Comparison of ENCODE assay signal across 16 cellular contexts in the genomic region with DNA sequence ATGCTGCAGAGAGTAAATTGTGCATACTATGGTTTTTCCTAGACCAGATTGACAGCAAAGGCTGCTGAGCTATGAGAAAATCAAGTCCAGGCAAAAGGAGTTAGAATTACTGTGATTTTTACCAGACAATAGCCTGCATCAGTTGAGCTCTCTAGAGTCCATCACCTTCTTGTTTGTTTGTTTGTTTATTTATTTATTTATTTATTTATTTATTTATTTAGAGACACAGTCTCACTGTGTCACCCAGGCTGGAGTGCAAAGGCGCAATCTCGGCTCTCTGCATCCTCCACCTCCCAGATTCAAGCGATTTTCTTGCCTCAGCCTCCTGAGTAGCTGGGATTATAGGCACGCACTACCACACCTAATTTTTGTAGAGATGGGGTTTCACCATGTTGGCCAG. TPM values are rescaled to one million over a fixed set of nuclear protein-coding genes. Genes with fewer than 3 reads are reported as not detected.
DNase-seq lines count a peak whose midpoint lies in the region; ATAC-seq and TF ChIP-seq lines count a peak whose summit lies in the region.
"Had no signal": no experiment of that assay in that cellular context is flagged by ENCODE, and none has a peak within 500 bp of the region (broad histone marks: within the 10 kb centered on the region; RNA-seq: fewer than 3 reads in every experiment).

No MANE protein-coding gene starts in this region.

- TF ChIP-seq POLR2A in stomach (IDR thresholded peaks at IDR 0.05) = no peak

- TF ChIP-seq CTCF in left ventricle myocardium inferior (IDR thresholded peaks at IDR 0.05; ENCODE audit: borderline replicate concordance) (no peak), VCaP (conservative IDR thresholded peaks at IDR 0.05) (no peak), stomach (IDR thresholded peaks at IDR 0.05) (no peak)

- intact Hi-C loops in left ventricle myocardium inferior (cut with micrococcal nuclease) (no loop called here), left ventricle myocardium superior (cut with micrococcal nuclease) (no loop called here), stomach (cut with DNase I; ENCODE audit: low total_unique reads) (no loop called here)

- H3K4me3 ChIP-seq in left ventricle myocardium inferior (no peak overlapping the region), stomach (no peak overlapping the region)
- H3K4me3 ChIP-seq: BLaER1 treated with 17β-estradiol and CSF1 and Interleukin-3, amounts not matched to agents 10 nM and 100 nM; GM12878 had no signal

- peaks cover 28% of the 10 kb centered on the region for H3K4me1 ChIP-seq in left ventricle myocardium inferior
- H3K4me1 ChIP-seq in stomach = peaks cover 13 to 27% (median 23%) of the 10 kb centered on the region in 4 donors

- WGBS in stomach, 5 donors = 92 to 97% (median 94%) methylated on average over 4 of the region's 4 CpGs

- H3K27ac Mint-ChIP-seq in activated CD8-positive, alpha-beta memory T cell treated with anti-CD3 and anti-CD28 coated beads, Interleukin-2, amount 10 ng/mL, durations not matched to agents 7 days and 5 days = no peak overlapping the region
- H3K27ac Mint-ChIP-seq: B cell; CD8-positive, alpha-beta T cell had no signal

- H3K4me1 Mint-ChIP-seq in activated CD8-positive, alpha-beta memory T cell treated with anti-CD3 and anti-CD28 coated beads, Interleukin-2, amount 10 ng/mL, durations not matched to agents 7 days and 5 days = peaks cover 4% of the 10 kb centered on the region

- no peaks in the 10 kb centered on the region for H3K36me3 Mint-ChIP-seq in activated CD8-positive, alpha-beta memory T cell treated with anti-CD3 and anti-CD28 coated beads, Interleukin-2, amount 10 ng/mL, durations not matched to agents 7 days and 5 days
- H3K36me3 Mint-ChIP-seq: CD8-positive, alpha-beta T cell had no signal

- TF ChIP-seq EP300 in stomach (IDR thresholded peaks at IDR 0.05) = no peak

- H3K27ac ChIP-seq in left ventricle myocardium inferior (replicated peaks) (peak overlapping the region; percentile 51), VCaP (peak overlapping the region; percentile 30), stomach (peak overlapping the region in 3 of 5 donors; percentile 31 to 71 (median 43))
- H3K27ac ChIP-seq: BLaER1 treated with 17β-estradiol and CSF1 and Interleukin-3, amounts not matched to agents 10 nM and 100 nM had no signal

- no peak overlapping the region for H3K4me3 Mint-ChIP-seq in activated CD8-positive, alpha-beta memory T cell treated with anti-CD3 and anti-CD28 coated beads, Interleukin-2, amount 10 ng/mL, durations not matched to agents 7 days and 5 days
- H3K4me3 Mint-ChIP-seq: B cell; CD8-positive, alpha-beta T cell had no signal

- H3K27me3 Mint-ChIP-seq in activated CD8-positive, alpha-beta memory T cell treated with anti-CD3 and anti-CD28 coated beads, Interleukin-2, amount 10 ng/mL, durations not matched to agents 7 days and 5 days = peaks cover 8% of the 10 kb centered on the region
- H3K27me3 Mint-ChIP-seq: B cell had no signal

- H3K9me3 ChIP-seq in left ventricle myocardium inferior (replicated peaks) (no peaks in the 10 kb centered on the region), stomach (no peaks in the 10 kb centered on the region)
- H3K9me3 ChIP-seq: BLaER1 treated with 17β-estradiol and CSF1 and Interleukin-3, amounts not matched to agents 10 nM and 100 nM had no signal

- no peaks in the 10 kb centered on the region for H3K9me3 Mint-ChIP-seq in activated CD8-positive, alpha-beta memory T cell treated with anti-CD3 and anti-CD28 coated beads, Interleukin-2, amount 10 ng/mL, durations not matched to agents 7 days and 5 days (ENCODE audit: low read depth)
- H3K9me3 Mint-ChIP-seq: CD8-positive, alpha-beta T cell had no signal

- ATAC-seq in left ventricle myocardium superior = no peak
- no peak for ATAC-seq in activated CD8-positive, alpha-beta memory T cell treated with anti-CD3 and anti-CD28 coated beads, Interleukin-2, amount 10 ng/mL, durations not matched to agents 7 days and 5 days
- ATAC-seq: CD8-positive, alpha-beta T cell; GM12878; HCT116 had no signal

- CTCF ChIA-PET in activated CD8-positive, alpha-beta memory T cell treated with anti-CD3 and anti-CD28 coated beads, Interleukin-2, amount 10 ng/mL, durations not matched to agents 7 days and 5 days (lab: Charles Lee) = interaction anchor here (1.0 kb wide), 1 partner anchor 24 kb away, joined by 3 read pairs; a partner anchor contains a TSS

- no peaks in the 10 kb centered on the region for H3K27me3 ChIP-seq in left ventricle myocardium inferior (ENCODE audit: low read depth)
- no peaks in the 10 kb centered on the region for H3K27me3 ChIP-seq in stomach
- H3K27me3 ChIP-seq: BLaER1 treated with 17β-estradiol and CSF1 and Interleukin-3, amounts not matched to agents 10 nM and 100 nM had no signal

- no peak for DNase-seq in left ventricle myocardium inferior
- no peak for DNase-seq in left ventricle myocardium superior
- no peak for DNase-seq in stomach
- no peak for DNase-seq in T-helper 2 cell
- DNase-seq in activated CD8-positive, alpha-beta memory T cell treated with anti-CD3 and anti-CD28 coated beads, Interleukin-2, amount 10 ng/mL, durations not matched to agents 7 days and 5 days = no peak
- no peak for DNase-seq in NCI-H82 (lab: John Stamatoyannopoulos, UW)
- DNase-seq: 8988T; Calu3; CD8-positive, alpha-beta T cell; GOT3; H7 had no signal

- H3K36me3 ChIP-seq in left ventricle myocardium inferior (no peaks in the 10 kb centered on the region), stomach (no peaks in the 10 kb centered on the region)
- H3K36me3 ChIP-seq: BLaER1 treated with 17β-estradiol and CSF1 and Interleukin-3, amounts not matched to agents 10 nM and 100 nM had no signal

RNA-seq across cellular contexts. Expression of a gene that starts 24.2 kb away (rescaled TPM):
- total RNA-seq in left ventricle myocardium inferior (9.3 TPM), left ventricle myocardium superior (11.0 TPM), stomach (10 to 100 TPM in 4 of 5 donors, 1 to 10 TPM in 1; 3.5 to 24.2 (median 19.7) TPM)
- 1 to 10 TPM; 2.7 to 7.1 (median 3.2) TPM for polyA plus RNA-seq in stomach
- 10 to 100 TPM; 35.0 to 39.8 TPM for total RNA-seq in activated CD8-positive, alpha-beta memory T cell treated with anti-CD3 and anti-CD28 coated beads, Interleukin-2, amount 10 ng/mL, durations not matched to agents 7 days and 5 days

RNA-seq across cellular contexts. Expression of a gene that starts 43.2 kb away (rescaled TPM):
- total RNA-seq in left ventricle myocardium inferior (9.3 TPM), left ventricle myocardium superior (10.0 TPM), stomach (10 to 100 TPM in 3 of 5 donors, 1 to 10 TPM in 1, under 1 TPM in 1; 0.29 to 33.8 (median 18.4) TPM)
- 1 to 10 TPM; 5.9 to 9.5 (median 8.2) TPM for polyA plus RNA-seq in stomach
- total RNA-seq in activated CD8-positive, alpha-beta memory T cell treated with anti-CD3 and anti-CD28 coated beads, Interleukin-2, amount 10 ng/mL, durations not matched to agents 7 days and 5 days = 10 to 100 TPM; 24.9 to 29.7 TPM

RNA-seq across cellular contexts. Expression of a gene that starts 43.3 kb away (rescaled TPM):
- total RNA-seq in left ventricle myocardium inferior (3.5 TPM), left ventricle myocardium superior (2.9 TPM), stomach (10 to 100 TPM in 2 of 5 donors, 1 to 10 TPM in 2, not detected in 1; 4.1 to 16.8 (median 8.5) TPM)
- polyA plus RNA-seq in stomach = 1 to 10 TPM; 1.5 to 1.7 (median 1.5) TPM
- 10 to 100 TPM; 13.5 to 18.7 TPM for total RNA-seq in activated CD8-positive, alpha-beta memory T cell treated with anti-CD3 and anti-CD28 coated beads, Interleukin-2, amount 10 ng/mL, durations not matched to agents 7 days and 5 days
